In the genomic region with DNA sequence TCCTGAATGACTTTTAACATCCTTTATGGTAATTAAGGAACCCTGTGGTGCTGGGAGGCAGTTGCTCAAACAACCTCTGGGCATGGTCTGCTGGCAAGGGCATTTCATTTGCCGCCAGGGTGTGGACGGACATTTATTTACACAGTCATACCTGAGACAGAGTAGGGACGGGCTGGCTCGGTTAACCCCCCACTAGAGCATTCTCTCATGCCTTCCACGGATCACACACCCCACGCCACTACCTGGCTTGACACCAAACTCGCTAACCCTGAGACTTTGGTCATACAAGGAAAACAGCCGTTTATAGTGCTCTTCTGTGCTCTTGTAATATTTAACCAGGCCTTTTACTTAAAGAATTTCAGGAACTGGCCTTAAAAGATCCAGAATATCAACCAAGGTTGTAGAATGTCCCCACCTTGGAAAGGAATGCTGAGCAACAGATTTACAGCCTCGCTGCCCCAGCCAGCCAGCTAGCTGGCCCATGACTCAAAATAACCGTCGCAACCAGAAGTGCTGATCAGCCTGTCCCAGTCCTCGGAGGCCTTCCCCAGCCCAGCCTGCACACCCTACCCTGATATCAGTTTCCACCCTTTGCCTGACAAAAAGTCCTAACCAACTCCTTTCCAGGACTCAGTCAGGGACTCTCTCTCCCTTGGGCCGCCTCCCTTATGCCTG, we compare ENCODE assay signal across 9 cellular contexts. TPM values are rescaled to one million over a fixed set of nuclear protein-coding genes. Genes with fewer than 3 reads are reported as not detected.
A peak's percentile ranks its signal among the peaks of the same experiment; 100 is the strongest.
DNase-seq lines count a peak whose midpoint lies in the region; ATAC-seq and TF ChIP-seq lines count a peak whose summit lies in the region.
"Had no signal": no experiment of that assay in that cellular context is flagged by ENCODE, and none has a peak within 500 bp of the region (broad histone marks: within the 10 kb centered on the region; RNA-seq: fewer than 3 reads in every experiment).

No MANE protein-coding gene starts in this region.

- H3K36me3 ChIP-seq in esophagus squamous epithelium: no peaks in the 10 kb centered on the region
- H3K36me3 ChIP-seq in gastrocnemius medialis: no peaks in the 10 kb centered on the region

- H3K27ac ChIP-seq in esophagus squamous epithelium: peak overlapping the region; percentile 74 to 91 (median 86)
- H3K27ac ChIP-seq in gastrocnemius medialis: peak overlapping the region; percentile 33 to 70 (median 56)

- H3K4me3 ChIP-seq in esophagus squamous epithelium (peak overlapping the region in 3 of 4 donors; percentile 28 to 44 (median 29)), gastrocnemius medialis (no peak overlapping the region)

- ATAC-seq in gastrocnemius medialis (peak; percentile 80), GM21717 (IDR thresholded peaks at IDR 0.05; ENCODE audit: unreplicated experiment) (no peak), HG03342 (IDR thresholded peaks at IDR 0.05; ENCODE audit: unreplicated experiment) (no peak)

- H3K4me1 ChIP-seq in esophagus squamous epithelium (peaks cover 0 to 29% (median 4%) of the 10 kb centered on the region in 3 donors), gastrocnemius medialis (peaks cover 0 to 8% of the 10 kb centered on the region in 2 donors)

- intact Hi-C loops in esophagus squamous epithelium (cut with DNase I): no loop called here
- intact Hi-C loops in gastrocnemius medialis (cut with DNase I; ENCODE audit: low total_unique reads): no loop called here

- TF ChIP-seq CTCF in esophagus squamous epithelium (IDR thresholded peaks at IDR 0.05): no peak
- TF ChIP-seq CTCF in gastrocnemius medialis (IDR thresholded peaks at IDR 0.05 in 4 of 5, conservative IDR thresholded peaks at IDR 0.05 in 1 of 5): no peak

- H3K9me3 ChIP-seq in esophagus squamous epithelium: no peaks in the 10 kb centered on the region
- no peaks in the 10 kb centered on the region for H3K9me3 ChIP-seq in gastrocnemius medialis

- H3K27me3 ChIP-seq in esophagus squamous epithelium (no peaks in the 10 kb centered on the region), gastrocnemius medialis (no peaks in the 10 kb centered on the region)

- WGBS in esophagus squamous epithelium, 2 donors: 42 to 47% methylated on average over 12 to 13 of the region's 13 CpGs

- TF ChIP-seq POLR2A in esophagus squamous epithelium (IDR thresholded peaks at IDR 0.05): no peak
- TF ChIP-seq POLR2A in gastrocnemius medialis (IDR thresholded peaks at IDR 0.05): no peak

- in situ Hi-C loops in gastrocnemius medialis (cut with MboI; ENCODE audit: low sequenced_read_pairs in 4 of 4): loop anchor here in 1 of 4 donors (25.0 kb wide), 1 partner anchor 100 kb away; no protein-coding TSS in a partner anchor

- DNase-seq in GM03348 (ENCODE audit: low spot score): peak; percentile 61
- peak; percentile 49 for DNase-seq in NCI-H510A (lab: John Stamatoyannopoulos, UW)
- no peak for DNase-seq in esophagus squamous epithelium (lab: John Stamatoyannopoulos, UW)
- no peak for DNase-seq in gastrocnemius medialis
- no peak for DNase-seq in amygdala (lab: John Stamatoyannopoulos, UW)
- DNase-seq in Kasumi-1 (lab: John Stamatoyannopoulos, UW): no peak
- DNase-seq: activated CD4-positive, alpha-beta T cell treated with anti-CD3 and anti-CD28 coated beads for 4 hours had no signal

RNA-seq across cellular contexts. Expression of a gene that starts 6.5 kb away (rescaled TPM):
- 100 to 1,000 TPM in 2 of 4 donors, 10 to 100 TPM in 2; 42.9 to 114 (median 82.0) TPM for total RNA-seq in esophagus squamous epithelium
- total RNA-seq in gastrocnemius medialis: 10 to 100 TPM; 12.4 to 39.2 (median 21.9) TPM

RNA-seq across cellular contexts. Expression of a gene that starts 53.0 kb away (rescaled TPM):
- total RNA-seq in esophagus squamous epithelium (10 to 100 TPM; 13.3 to 23.4 (median 22.5) TPM), gastrocnemius medialis (10 to 100 TPM; 12.5 to 24.7 (median 18.9) TPM)

RNA-seq across cellular contexts. Expression of a gene that starts 53.1 kb away (rescaled TPM):
- 1 to 10 TPM in 1 of 4 donors, under 1 TPM in 2, not detected in 1; 0.35 to 1.1 (median 0.76) TPM for total RNA-seq in esophagus squamous epithelium
- total RNA-seq in gastrocnemius medialis: under 1 TPM in 1 of 4 donors, not detected in 3; 0.63 TPM

Comparison
In these comparisons a context has a peak if more than half of its experiments do, and no peak if none do; other contexts are left out.
1. DNase-seq: peak in GM03348 (single experiment) and NCI-H510A (single experiment); none in esophagus squamous epithelium (single experiment), gastrocnemius medialis (0 of 2), amygdala (0 of 56) and Kasumi-1 (0 of 2).
2. H3K4me3 ChIP-seq: peak in esophagus squamous epithelium (3 of 4); none in gastrocnemius medialis (0 of 4).
3. ATAC-seq: peak in gastrocnemius medialis (2 of 2); none in GM21717 (single experiment) and HG03342 (single experiment).